Comparison of ENCODE assay signal across 8 cellular contexts in genomic region chr3:9703736-9704342, GRCh38. TPM values are rescaled to one million over a fixed set of nuclear protein-coding genes. Genes with fewer than 3 reads are reported as not detected.
DNase-seq lines count a peak whose midpoint lies in the region; ATAC-seq, FAIRE-seq and TF ChIP-seq lines count a peak whose summit lies in the region.

TSS of gene CPNE9 (plus strand) at chr3:9703833. CDS start at chr3:9703997, 164 bp downstream.

- no peak within 1 kb of the TSS for H2BK12ac ChIP-seq in trophoblast cell (ENCODE audit: low read length)

- H2BK120ac ChIP-seq in trophoblast cell (ENCODE audit: insufficient read depth, low read length, poor library complexity) = no peak within 1 kb of the TSS

- H2AK5ac ChIP-seq in trophoblast cell (ENCODE audit: low read length) = no peak within 1 kb of the TSS

- no peak within 1 kb of the TSS for H3K14ac ChIP-seq in trophoblast cell (ENCODE audit: low read length)

- H3K4me1 ChIP-seq in foreskin keratinocyte (no peaks in the 10 kb centered on the region), trophoblast cell (ENCODE audit: control insufficient read depth in 1 of 2, insufficient read depth in 2 of 2, low read length in 2 of 2) (peaks cover 15 to 23% of the 10 kb centered on the region in 2 experiments)

- TF ChIP-seq CTCF in D721Med (IDR thresholded peaks at IDR 0.05; ENCODE audit: insufficient read depth, missing control alignments) (no peak), WERI-Rb-1 (IDR thresholded peaks at IDR 0.05; ENCODE audit: low read depth, low read length) (no peak), foreskin keratinocyte (conservative IDR thresholded peaks at IDR 0.05) (no peak)

- H4K91ac ChIP-seq in trophoblast cell (ENCODE audit: low read depth, low read length) = no peak within 1 kb of the TSS

- no peak within 1 kb of the TSS for H3K18ac ChIP-seq in trophoblast cell (ENCODE audit: low read length)

- no peak within 1 kb of the TSS for H4K8ac ChIP-seq in trophoblast cell (ENCODE audit: low read depth, low read length)

- H3K79me2 ChIP-seq in trophoblast cell (ENCODE audit: control insufficient read depth, insufficient read depth, low read length, poor library complexity) = no peaks in the 10 kb centered on the region

- no peak within 1 kb of the TSS for H3K23ac ChIP-seq in trophoblast cell (ENCODE audit: low read length)

- no peak within 1 kb of the TSS for H4K12ac ChIP-seq in trophoblast cell (ENCODE audit: low read depth, low read length)

- no peak within 1 kb of the TSS for H3K4ac ChIP-seq in trophoblast cell (ENCODE audit: low read depth, low read length)

- H3K27me3 ChIP-seq in WERI-Rb-1 (ENCODE audit: insufficient read depth, low read depth, severe bottlenecking) (no peaks in the 10 kb centered on the region), foreskin keratinocyte (peaks cover 34% of the 10 kb centered on the region), trophoblast cell (ENCODE audit: insufficient read depth, low read length) (peaks cover 18% of the 10 kb centered on the region)

- no peak for FAIRE-seq in D721Med (lab: Jason Lieb, UNC)

- H3K79me1 ChIP-seq in trophoblast cell (ENCODE audit: low read length) = no peaks in the 10 kb centered on the region

- no CpG with 5 or more reads among the region's 56 CpGs for WGBS in trophoblast cell (ENCODE audit: extremely low coverage, insufficient coverage, insufficient read length)

- no peak within 1 kb of the TSS for H2BK5ac ChIP-seq in trophoblast cell (ENCODE audit: low read depth, low read length, poor library complexity)

- H3K9me3 ChIP-seq in WERI-Rb-1 (ENCODE audit: severe bottlenecking) (no peaks in the 10 kb centered on the region), trophoblast cell (ENCODE audit: insufficient read depth, low read depth, low read length) (peaks cover 9% of the 10 kb centered on the region)

- H2AFZ ChIP-seq in trophoblast cell (ENCODE audit: insufficient read depth, low read length, poor library complexity) = peak within 1 kb of the TSS; percentile 14

- no peak within 1 kb of the TSS for H3K9ac ChIP-seq in trophoblast cell (ENCODE audit: low read length)

- peak; percentile 41 for ATAC-seq in foreskin keratinocyte
- ATAC-seq in GM19452 (IDR thresholded peaks at IDR 0.05; ENCODE audit: unreplicated experiment) = no peak
- no peak for ATAC-seq in HG03432 (IDR thresholded peaks at IDR 0.05; ENCODE audit: unreplicated experiment)

- H3K4me3 ChIP-seq in WERI-Rb-1 (ENCODE audit: low read depth, low read length) (peak within 1 kb of the TSS; percentile 45), trophoblast cell (ENCODE audit: low read depth, low read length) (no peak within 1 kb of the TSS)

- DNase-seq in D721Med (ENCODE audit: insufficient read length, low spot score) = peak; percentile 53
- DNase-seq in WERI-Rb-1 = peak; percentile 51
- DNase-seq in foreskin keratinocyte = no peak
- DNase-seq in trophoblast cell = peak in 1 of 2 donors; percentile 5
- no peak for DNase-seq in SK-N-DZ (ENCODE audit: low spot score)
- no peak for DNase-seq in activated CD4-positive, alpha-beta T cell treated with anti-CD3 and anti-CD28 coated beads for 4 hours

- H3K4me2 ChIP-seq in trophoblast cell (ENCODE audit: low read length) = peak within 1 kb of the TSS; percentile 71

- H3K27ac ChIP-seq in WERI-Rb-1 = no peak within 1 kb of the TSS
- H3K27ac ChIP-seq in foreskin keratinocyte = no peak within 1 kb of the TSS
- H3K27ac ChIP-seq in trophoblast cell (ENCODE audit: low read depth, low read length) = no peak within 1 kb of the TSS

- H3K36me3 ChIP-seq in WERI-Rb-1 = peaks cover 3% of the 10 kb centered on the region
- H3K36me3 ChIP-seq in trophoblast cell (ENCODE audit: control insufficient read depth in 1 of 2, insufficient read depth in 2 of 2, low read length in 2 of 2) = peaks cover 6 to 8% of the 10 kb centered on the region in 2 experiments

RNA-seq across cellular contexts. Expression of gene CPNE9, which starts in this region (rescaled TPM):
- total RNA-seq in foreskin keratinocyte = not detected in 2 replicates
- not detected in 2 replicates for polyA plus RNA-seq in foreskin keratinocyte
- polyA plus RNA-seq in trophoblast cell (2013) = 0.07 and 0.08 TPM in 2 replicates
- 0.30 TPM in 1 of 2 replicates, not detected in the other for polyA plus RNA-seq in SK-N-DZ (2014; cell fraction: cytosol; rRNA removed)
- polyA plus RNA-seq in SK-N-DZ (2014; cell fraction: nucleus; rRNA removed) = 1.9 TPM in 1 of 2 replicates, not detected in the other

Comparison
In these comparisons a context has a peak if more than half of its experiments do, and no peak if none do; other contexts are left out.
1. Peak in ATAC-seq in foreskin keratinocyte; RNA of the gene not detected or under 1 TPM.
2. DNase-seq: peak in D721Med (single experiment) and WERI-Rb-1 (single experiment); none in foreskin keratinocyte (0 of 2), SK-N-DZ (single experiment) and activated CD4-positive, alpha-beta T cell treated with anti-CD3 and anti-CD28 coated beads for 4 hours (0 of 2).